1 cellular context compared by ENCODE assay signal in genomic region chr13:29556742-29557141, GRCh38.
TF ChIP-seq lines count a peak whose summit lies in the region.

No MANE protein-coding gene starts in this region.

TF ChIP-seq in H1, 55 proteins besides CTCF, POLR2A, EP300 and RAD21:
- TF ChIP-seq HDAC2 (IDR thresholded peaks at IDR 0.05; ENCODE audit: borderline replicate concordance in 1 of 2, low read depth in 2 of 2, low read length in 2 of 2) (no peak), JUND (IDR thresholded peaks at IDR 0.05; ENCODE audit: low read length) (no peak), TCF12 (IDR thresholded peaks at IDR 0.05; ENCODE audit: low read depth, low read length) (no peak), CTBP2 (IDR thresholded peaks at IDR 0.05; ENCODE audit: borderline replicate concordance, insufficient read depth, insufficient read length, low read length) (no peak), TAF1 (IDR thresholded peaks at IDR 0.05; ENCODE audit: low read depth, low read length) (no peak), KDM5A (IDR thresholded peaks at IDR 0.05; ENCODE audit: low read length) (no peak), TAF7 (optimal IDR thresholded peaks at IDR 0.05; ENCODE audit: borderline replicate concordance, low read depth, low read length) (no peak), GABPA (IDR thresholded peaks at IDR 0.05; ENCODE audit: borderline replicate concordance, insufficient read depth, low read length) (no peak), FOSL1 (IDR thresholded peaks at IDR 0.05; ENCODE audit: insufficient read depth, low read depth, low read length) (no peak), RFX5 (IDR thresholded peaks at IDR 0.05; ENCODE audit: borderline replicate concordance, low read depth, low read length) (no peak), HDAC6 (IDR thresholded peaks at IDR 0.05; ENCODE audit: low read depth, low read length) (no peak), SIN3A (conservative IDR thresholded peaks at IDR 0.05 in 1 of 2, IDR thresholded peaks at IDR 0.05 in 1 of 2; ENCODE audit: low read depth in 1 of 2, low read length in 2 of 2) (no peak), E2F6 (IDR thresholded peaks at IDR 0.05) (no peak), SIRT6 (IDR thresholded peaks at IDR 0.05; ENCODE audit: low read length) (no peak), EZH2 (IDR thresholded peaks at IDR 0.05; ENCODE audit: low read depth, low read length, severe bottlenecking) (no peak), BCL11A (IDR thresholded peaks at IDR 0.05; ENCODE audit: low read depth in 2 of 2, low read length in 2 of 2) (no peak), TEAD4 (IDR thresholded peaks at IDR 0.05; ENCODE audit: low read depth, low read length) (no peak)
